ENCODE assay signal across 34 cellular contexts in genomic region chr3:55893045-55893664, GRCh38.
DNase-seq lines count a peak whose midpoint lies in the region; ATAC-seq, FAIRE-seq and TF ChIP-seq lines count a peak whose summit lies in the region.
"Had no signal": no experiment of that assay in that cellular context is flagged by ENCODE, and none has a peak within 500 bp of the region (broad histone marks: within the 10 kb centered on the region; RNA-seq: fewer than 3 reads in every experiment).

No MANE protein-coding gene starts in this region.

- H3K4me1 ChIP-seq in small intestine (ENCODE audit: control insufficient read depth in 2 of 2, insufficient read depth in 1 of 2, low read depth in 1 of 2, low read length in 1 of 2) = no peaks in the 10 kb centered on the region
- H3K4me1 ChIP-seq: Caco-2, psoas muscle, tibial nerve had no signal

- H3K36me3 ChIP-seq in small intestine (ENCODE audit: control insufficient read depth in 2 of 2, insufficient read depth in 2 of 2, low read length in 2 of 2) = no peaks in the 10 kb centered on the region
- H3K36me3 ChIP-seq: lower lobe of right lung, neutrophil, tibial nerve had no signal

- H3K9me3 ChIP-seq in small intestine (ENCODE audit: control insufficient read depth, low read depth) = no peaks in the 10 kb centered on the region
- H3K9me3 ChIP-seq: Caco-2, lower lobe of right lung, neutrophil, psoas muscle, tibial nerve had no signal

- H3K27me3 ChIP-seq in small intestine (ENCODE audit: control insufficient read depth in 2 of 2, insufficient read depth in 2 of 2, low read length in 2 of 2) = no peaks in the 10 kb centered on the region
- H3K27me3 ChIP-seq: tibial nerve had no signal

- FAIRE-seq in small intestine (lab: Jason Lieb, UNC) (no peak), D721Med (lab: Jason Lieb, UNC) (no peak)
- FAIRE-seq: frontal cortex, H1, HTR-8/SVneo had no signal

- no peak overlapping the region for H3K27ac ChIP-seq in small intestine (ENCODE audit: low read depth in 1 of 2, low read length in 1 of 2)
- H3K27ac ChIP-seq: lower lobe of right lung, neutrophil, PC-9, psoas muscle, tibial nerve, VCaP had no signal

- no peak overlapping the region for H3K4me3 ChIP-seq in choroid plexus epithelial cell (ENCODE audit: low read depth, low read length)
- H3K4me3 ChIP-seq in small intestine (ENCODE audit: low read depth in 1 of 2, low read length in 2 of 2) = no peak overlapping the region
- H3K4me3 ChIP-seq: lower lobe of right lung, PC-9, psoas muscle, tibial nerve had no signal

- TF ChIP-seq CTCF in choroid plexus epithelial cell (conservative IDR thresholded peaks at IDR 0.05; ENCODE audit: low read depth, low read length) (no peak), D721Med (IDR thresholded peaks at IDR 0.05; ENCODE audit: insufficient read depth, missing control alignments) (no peak)

- WGBS in small intestine, 3 donors = 63 to 84% (median 73%) methylated on average over 4 of the region's 4 CpGs

- DNase-seq in EL (peak; percentile 74), NCI-H226 (peak; percentile 11), choroid plexus epithelial cell (ENCODE audit: low read depth) (peak; percentile 43), non-pigmented ciliary epithelial cell (ENCODE audit: low read depth) (peak; percentile 52), small intestine (no peak), D721Med (ENCODE audit: insufficient read length, low spot score) (no peak)
- no peak for DNase-seq in stimulated activated naive CD8-positive, alpha-beta T cell treated with anti-CD3 and anti-CD28 coated beads, Interleukin-15, Interleukin-2, amounts not matched to agents 100 U/mL and 50 U/mL, for 24 hours
- DNase-seq: activated CD4-positive, alpha-beta T cell treated with anti-CD3 and anti-CD28 coated beads for 36 hours; activated CD8-positive, alpha-beta T cell treated with anti-CD3 and anti-CD28 coated beads, Interleukin-2, amount 10 ng/mL, durations not matched to agents 7 days and 5 days; anterior cingulate cortex; Caco-2; dermis blood vessel endothelial cell; DMS79; endodermal cell; KBM-7; lower lobe of right lung; MM.1S; naive thymus-derived CD4-positive, alpha-beta T cell; NCI-H1417; NCI-H2029 treated with DMSO at 0.1 percent for 48 hours; NCI-H526; PC-9; psoas muscle; SHP77; stimulated activated CD4-positive, alpha-beta T cell treated with anti-CD3 and anti-CD28 coated beads, Interleukin-4, amount 100 ng/mL, for 24 hours had no signal

- no peak for ATAC-seq in stimulated activated naive CD8-positive, alpha-beta T cell treated with anti-CD3 and anti-CD28 coated beads, Interleukin-15, Interleukin-2, amounts not matched to agents 100 U/mL and 50 U/mL, for 24 hours
- ATAC-seq: activated CD4-positive, alpha-beta T cell treated with anti-CD3 and anti-CD28 coated beads for 36 hours; activated CD8-positive, alpha-beta T cell treated with anti-CD3 and anti-CD28 coated beads, Interleukin-2, amount 10 ng/mL, durations not matched to agents 7 days and 5 days; activated naive CD4-positive, alpha-beta T cell treated with anti-CD3 and anti-CD28 coated beads, Interleukin-2, amount 50 U/mL, for 72 hours; esophagus mucosa; lower lobe of right lung; naive thymus-derived CD4-positive, alpha-beta T cell; psoas muscle; sciatic nerve had no signal

Comparison
In these comparisons a context has a peak if more than half of its experiments do, and no peak if none do; other contexts are left out.
1. DNase-seq: peak in EL (single experiment), NCI-H226 (single experiment), choroid plexus epithelial cell (single experiment) and non-pigmented ciliary epithelial cell (single experiment); none in small intestine (single experiment), D721Med (single experiment) and stimulated activated naive CD8-positive, alpha-beta T cell treated with anti-CD3 and anti-CD28 coated beads, Interleukin-15, Interleukin-2, amounts not matched to agents 100 U/mL and 50 U/mL, for 24 hours (single experiment).